In genomic region chr6:82067021-82067420, GRCh38 we compare ENCODE assay signal across 9 cellular contexts.
DNase-seq lines count a peak whose midpoint lies in the region; ATAC-seq and TF ChIP-seq lines count a peak whose summit lies in the region.
"Had no signal": no experiment of that assay in that cellular context is flagged by ENCODE, and none has a peak within 500 bp of the region (broad histone marks: within the 10 kb centered on the region; RNA-seq: fewer than 3 reads in every experiment).

No MANE protein-coding gene starts in this region.

- H3K36me3 ChIP-seq in spleen (no peaks in the 10 kb centered on the region), mammary epithelial cell (ENCODE audit: insufficient read depth, low read length) (no peaks in the 10 kb centered on the region)

- whole genome bisulfite sequencing in spleen, 5 donors: 36 to 49% (median 38%) methylated on average over 4 of the region's 4 CpGs
- 83% methylated on average over 4 of the region's 4 CpGs for WGBS in mammary epithelial cell (ENCODE audit: low coverage, missing lambda C conversion rate)

- no peak overlapping the region for H3K9ac ChIP-seq in mammary epithelial cell (ENCODE audit: insufficient read depth, low read length)

- CTCF ChIA-PET in mammary epithelial cell (lab: Charles Lee; ENCODE audit: low non-redundant PET): no interaction called here

- peak; percentile 72 for DNase-seq in NCI-H82 (lab: John Stamatoyannopoulos, UW)
- DNase-seq in spleen: no peak
- no peak for DNase-seq in NK-92 (lab: John Stamatoyannopoulos, UW; ENCODE audit: unreplicated experiment)
- no peak for DNase-seq in mammary epithelial cell
- no peak for DNase-seq in HUDEP-2 (lab: John Stamatoyannopoulos, UW; ENCODE audit: unreplicated experiment in 76 of 76)
- DNase-seq: dorsolateral prefrontal cortex, NCI-H774 had no signal

- TF ChIP-seq POLR2A in spleen (IDR thresholded peaks at IDR 0.05): no peak

- H3K4me2 ChIP-seq in mammary epithelial cell (ENCODE audit: insufficient read depth, low read depth, low read length): no peak overlapping the region

- ATAC-seq in GM19351 (IDR thresholded peaks at IDR 0.05; ENCODE audit: unreplicated experiment) (peak; percentile 98), HG02885 (IDR thresholded peaks at IDR 0.05; ENCODE audit: poor library complexity, unreplicated experiment) (peak; percentile 99)

- H3K9me3 ChIP-seq in spleen (no peaks in the 10 kb centered on the region), mammary epithelial cell (replicated peaks; ENCODE audit: insufficient read depth, low read length) (no peaks in the 10 kb centered on the region)

- BruUV-seq in mammary epithelial cell (replicated peaks; lab: Mats Ljungman, UMichigan): no TSS peak

- H3K4me1 ChIP-seq in spleen (no peaks in the 10 kb centered on the region), mammary epithelial cell (ENCODE audit: insufficient read depth, low read length) (no peaks in the 10 kb centered on the region)

- intact Hi-C loops in spleen (cut with DNase I; ENCODE audit: low total_unique reads) (no loop called here), mammary epithelial cell (cut with micrococcal nuclease) (no loop called here)

- no peaks in the 10 kb centered on the region for H3K79me2 ChIP-seq in mammary epithelial cell (ENCODE audit: insufficient read depth, low read length)

- dilution Hi-C loops in mammary epithelial cell (cut with HindIII; ENCODE audit: low sequenced_read_pairs): no loop called here

- in situ Hi-C loops in mammary epithelial cell (cut with MboI; ENCODE audit: low sequenced_read_pairs in 2 of 2): no loop called here

- TF ChIP-seq CTCF in spleen (IDR thresholded peaks at IDR 0.05 in 8 of 11, conservative IDR thresholded peaks at IDR 0.05 in 3 of 11) (no peak), mammary epithelial cell (conservative IDR thresholded peaks at IDR 0.05 in 1 of 2, IDR thresholded peaks at IDR 0.05 in 1 of 2; ENCODE audit: extremely low read depth in 1 of 2, insufficient read depth in 1 of 2, low read depth in 1 of 2, low read length in 2 of 2) (no peak)

- H4K20me1 ChIP-seq in mammary epithelial cell (ENCODE audit: insufficient read depth, low read length): no peaks in the 10 kb centered on the region

- no peak overlapping the region for H2AFZ ChIP-seq in mammary epithelial cell (ENCODE audit: low read depth, low read length)

- H3K27me3 ChIP-seq in spleen (replicated peaks in 1 of 7): no peaks in the 10 kb centered on the region
- no peaks in the 10 kb centered on the region for H3K27me3 ChIP-seq in mammary epithelial cell (ENCODE audit: insufficient read depth, low read length)
- H3K27me3 ChIP-seq: dorsolateral prefrontal cortex had no signal

- H3K27ac ChIP-seq in spleen (peak overlapping the region in 5 of 8 donors; percentile 23 to 49 (median 40)), mammary epithelial cell (ENCODE audit: insufficient read depth, low read depth, low read length) (no peak overlapping the region)

- no peak overlapping the region for H3K4me3 ChIP-seq in spleen
- no peak overlapping the region for H3K4me3 ChIP-seq in mammary epithelial cell (replicated peaks in 1 of 3; ENCODE audit: insufficient read depth in 1 of 3, low read depth in 2 of 3, low read length in 3 of 3)
